ENCODE assay signal across 9 cellular contexts in the genomic region with DNA sequence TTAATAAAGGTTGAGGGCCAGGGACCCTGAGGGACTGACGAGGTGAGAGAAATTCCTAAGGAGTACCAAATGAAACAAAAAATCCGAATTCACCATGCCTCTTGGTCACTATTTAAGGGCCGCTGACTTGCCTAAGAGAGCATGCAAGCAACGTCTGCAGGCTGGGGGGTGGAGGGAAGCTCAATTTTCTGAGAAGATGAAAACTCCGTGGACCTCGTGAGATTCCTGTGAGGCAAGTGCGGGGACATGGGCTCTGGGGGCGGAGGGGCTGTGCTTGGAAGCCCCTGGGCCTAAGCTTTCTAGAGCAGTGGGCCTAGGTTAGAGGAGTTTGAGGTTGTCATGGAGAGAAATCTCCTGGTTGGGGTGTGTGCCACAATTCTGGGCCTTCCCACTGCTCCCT. TPM values are rescaled to one million over a fixed set of nuclear protein-coding genes. Genes with fewer than 3 reads are reported as not detected.
"Had no signal": no experiment of that assay in that cellular context is flagged by ENCODE, and none has a peak within 500 bp of the region (broad histone marks: within the 10 kb centered on the region; RNA-seq: fewer than 3 reads in every experiment).

No MANE protein-coding gene starts in this region.

- ATAC-seq: naive thymus-derived CD8-positive, alpha-beta T cell had no signal

- H3K4me3 ChIP-seq: colonic mucosa, heart left ventricle, mucosa of descending colon, ovary, testis, transverse colon had no signal

- H3K36me3 ChIP-seq: colonic mucosa, heart left ventricle, ovary, transverse colon had no signal

- H3K4me1 ChIP-seq: colonic mucosa, foreskin keratinocyte, testis had no signal

- H3K27me3 ChIP-seq: colonic mucosa, heart left ventricle, ovary, testis, transverse colon had no signal

- DNase-seq: effector CD4-positive, alpha-beta T cell had no signal

- H3K27ac ChIP-seq: colonic mucosa, foreskin keratinocyte, heart left ventricle, ovary, testis, transverse colon had no signal

- H3K9me3 ChIP-seq: colonic mucosa, heart left ventricle, mucosa of descending colon, ovary, testis, transverse colon had no signal

RNA-seq across cellular contexts. Expression of a gene that starts 27.5 kb away (rescaled TPM):
- total RNA-seq: naive thymus-derived CD8-positive, alpha-beta T cell had no signal
